Comparison of ENCODE assay signal across 11 cellular contexts in genomic region chr10:76433161-76434005, GRCh38.
DNase-seq lines count a peak whose midpoint lies in the region; ATAC-seq, FAIRE-seq and TF ChIP-seq lines count a peak whose summit lies in the region.
"Had no signal": no experiment of that assay in that cellular context is flagged by ENCODE, and none has a peak within 500 bp of the region (broad histone marks: within the 10 kb centered on the region; RNA-seq: fewer than 3 reads in every experiment).

No MANE protein-coding gene starts in this region.

- in situ Hi-C loops in brain microvascular endothelial cell (cut with HindIII; ENCODE audit: low pct_ligation_motif_present, low sequenced_read_pairs), result no loop called here

- TF ChIP-seq EP300 in upper lobe of left lung (IDR thresholded peaks at IDR 0.05), result no peak

- H3K27ac ChIP-seq in upper lobe of left lung, result peak overlapping the region; percentile 53 to 72 (median 61)
- no peak overlapping the region for H3K27ac ChIP-seq in brain microvascular endothelial cell

- peak in 1 of 2 donors; percentile 70 for ATAC-seq in upper lobe of left lung (ENCODE audit: low FRiP score in 2 of 2)
- ATAC-seq: natural killer cell had no signal

- H3K4me1 ChIP-seq in upper lobe of left lung, result peaks cover 7 to 23% (median 13%) of the 10 kb centered on the region in 4 donors

- H3K4me3 ChIP-seq in upper lobe of left lung, result no peak overlapping the region
- no peak overlapping the region for H3K4me3 ChIP-seq in brain microvascular endothelial cell (ENCODE audit: low read depth, low read length)

- TF ChIP-seq POLR2A in upper lobe of left lung (IDR thresholded peaks at IDR 0.05), result no peak

- FAIRE-seq in islet of Langerhans (lab: Jason Lieb, UNC), result peak; percentile 96

- H3K36me3 ChIP-seq in upper lobe of left lung, result no peaks in the 10 kb centered on the region
- no peaks in the 10 kb centered on the region for H3K36me3 ChIP-seq in brain microvascular endothelial cell (replicated peaks)

- DNase-seq in SHP77 (lab: John Stamatoyannopoulos, UW) (peak; percentile 5 to 9), SHP77 treated with DMSO at 0.1 percent for 48 hours (lab: John Stamatoyannopoulos, UW) (no peak), SK-N-DZ (ENCODE audit: low spot score) (peak; percentile 100), upper lobe of left lung (peak in 1 of 2 donors; percentile 67), brain microvascular endothelial cell (no peak), HuH-7 (ENCODE audit: low spot score) (no peak)
- no peak for DNase-seq in activated CD4-positive, alpha-beta T cell treated with anti-CD3 and anti-CD28 coated beads, Interleukin-2, amount 50 U/mL, for 48 hours
- DNase-seq: ACHN; activated CD4-positive, alpha-beta T cell treated with anti-CD3 and anti-CD28 coated beads for 1 hour; natural killer cell had no signal

- TF ChIP-seq CTCF in upper lobe of left lung (IDR thresholded peaks at IDR 0.05) (no peak), brain microvascular endothelial cell (IDR thresholded peaks at IDR 0.05; ENCODE audit: low read depth, low read length, missing control alignments) (no peak)

- no peaks in the 10 kb centered on the region for H3K9me3 ChIP-seq in upper lobe of left lung

- 73 to 87% methylated on average over 8 of the region's 8 CpGs for WGBS in upper lobe of left lung, 2 donors

- H3K27me3 ChIP-seq in upper lobe of left lung (no peaks in the 10 kb centered on the region), brain microvascular endothelial cell (replicated peaks) (no peaks in the 10 kb centered on the region)

Comparison
In these comparisons a context has a peak if more than half of its experiments do, and no peak if none do; other contexts are left out.
1. DNase-seq: peak in SHP77 (2 of 2) and SK-N-DZ (single experiment); none in SHP77 treated with DMSO at 0.1 percent for 48 hours (single experiment), brain microvascular endothelial cell (single experiment), HuH-7 (single experiment) and activated CD4-positive, alpha-beta T cell treated with anti-CD3 and anti-CD28 coated beads, Interleukin-2, amount 50 U/mL, for 48 hours (0 of 2).